ENCODE assay signal across 8 cellular contexts in genomic region chr5:124651663-124652513, GRCh38.
DNase-seq lines count a peak whose midpoint lies in the region; ATAC-seq, FAIRE-seq and TF ChIP-seq lines count a peak whose summit lies in the region.

No MANE protein-coding gene starts in this region.

- CTCF ChIA-PET in activated CD8-positive, alpha-beta T cell treated with anti-CD3 and anti-CD28 coated beads, Interleukin-2, amount 10 ng/mL, durations not matched to agents 7 days and 5 days (lab: Charles Lee), result no interaction called here

- H3K4me1 ChIP-seq in muscle layer of duodenum (ENCODE audit: control insufficient read depth in 1 of 2, insufficient read depth in 2 of 2, low read length in 2 of 2) (peaks cover 38 to 54% of the 10 kb centered on the region in 2 donors), transverse colon (peaks cover 35 to 72% (median 66%) of the 10 kb centered on the region in 4 donors)

- peak overlapping the region; percentile 56 for H3K4me3 ChIP-seq in fibroblast of pulmonary artery (replicated peaks; ENCODE audit: low read depth, low read length)
- peak overlapping the region; percentile 65 to 72 for H3K4me3 ChIP-seq in muscle layer of duodenum (ENCODE audit: low read depth in 1 of 2, low read length in 2 of 2)
- H3K4me3 ChIP-seq in transverse colon, result peak overlapping the region; percentile 27 to 61 (median 44)

- H3K4me3 Mint-ChIP-seq in activated CD8-positive, alpha-beta T cell treated with anti-CD3 and anti-CD28 coated beads, Interleukin-2, amount 10 ng/mL, durations not matched to agents 7 days and 5 days, result peak overlapping the region; percentile 44

- no peaks in the 10 kb centered on the region for H3K9me3 Mint-ChIP-seq in activated CD8-positive, alpha-beta T cell treated with anti-CD3 and anti-CD28 coated beads, Interleukin-2, amount 10 ng/mL, durations not matched to agents 7 days and 5 days (ENCODE audit: insufficient read depth)

- ATAC-seq in HG02798 (IDR thresholded peaks at IDR 0.05; ENCODE audit: poor library complexity, unreplicated experiment), result peak; percentile 51
- peak; percentile 63 for ATAC-seq in activated CD8-positive, alpha-beta T cell treated with anti-CD3 and anti-CD28 coated beads, Interleukin-2, amount 10 ng/mL, durations not matched to agents 7 days and 5 days

- H3K36me3 ChIP-seq in muscle layer of duodenum (ENCODE audit: control insufficient read depth in 1 of 2, insufficient read depth in 2 of 2, low read length in 2 of 2) (peaks cover 0 to 5% of the 10 kb centered on the region in 2 donors), transverse colon (no peaks in the 10 kb centered on the region)

- POLR2A ChIA-PET in activated CD8-positive, alpha-beta T cell treated with anti-CD3 and anti-CD28 coated beads, Interleukin-2, amount 10 ng/mL, durations not matched to agents 7 days and 5 days (lab: Charles Lee), result no interaction called here

- H3K36me3 Mint-ChIP-seq in activated CD8-positive, alpha-beta T cell treated with anti-CD3 and anti-CD28 coated beads, Interleukin-2, amount 10 ng/mL, durations not matched to agents 7 days and 5 days (ENCODE audit: low read depth), result peaks cover 3% of the 10 kb centered on the region

- WGBS in transverse colon (ENCODE audit: low coverage in 1 of 2), 2 donors, result 5 to 6% methylated on average over 9 to 34 of the region's 54 CpGs

- peak; percentile 47; the same call in 1 of the 2 replicates for TF ChIP-seq POLR2A in GM12892 (IDR thresholded peaks at IDR 0.05; ENCODE audit: low read depth, low read length)
- TF ChIP-seq POLR2A in transverse colon (IDR thresholded peaks at IDR 0.05), result peak; percentile 74

- intact Hi-C loops in transverse colon (cut with DNase I; ENCODE audit: low total_unique reads), result loop anchor here (5.0 kb wide), 1 partner anchor 95 kb away; the partner anchor contains the start of gene ZNF608

- peak; percentile 44 for DNase-seq in GM12892 (ENCODE audit: insufficient read length)
- DNase-seq in NCI-H2171 treated with DMSO at 0.1 percent for 48 hours (lab: John Stamatoyannopoulos, UW), result peak; percentile 57
- DNase-seq in activated CD8-positive, alpha-beta T cell treated with anti-CD3 and anti-CD28 coated beads, Interleukin-2, amount 10 ng/mL, durations not matched to agents 7 days and 5 days, result peak; percentile 41
- peak; percentile 79 for DNase-seq in fibroblast of pulmonary artery (ENCODE audit: low read depth)
- peak; percentile 86 for DNase-seq in transverse colon

- peaks cover 21% of the 10 kb centered on the region for H3K27me3 Mint-ChIP-seq in activated CD8-positive, alpha-beta T cell treated with anti-CD3 and anti-CD28 coated beads, Interleukin-2, amount 10 ng/mL, durations not matched to agents 7 days and 5 days (ENCODE audit: low read depth)

- H3K27ac Mint-ChIP-seq in activated CD8-positive, alpha-beta T cell treated with anti-CD3 and anti-CD28 coated beads, Interleukin-2, amount 10 ng/mL, durations not matched to agents 7 days and 5 days, result no peak overlapping the region

- TF ChIP-seq CTCF in fibroblast of pulmonary artery (IDR thresholded peaks at IDR 0.05; ENCODE audit: low read length, missing control alignments) (no peak), transverse colon (IDR thresholded peaks at IDR 0.05) (no peak)

- H3K27me3 ChIP-seq in muscle layer of duodenum (ENCODE audit: low read depth, low read length), result no peaks in the 10 kb centered on the region
- no peaks in the 10 kb centered on the region for H3K27me3 ChIP-seq in transverse colon

- H3K27ac ChIP-seq in muscle layer of duodenum (ENCODE audit: low read length), result peak overlapping the region; percentile 74
- peak overlapping the region; percentile 81 to 92 (median 82) for H3K27ac ChIP-seq in transverse colon

- H3K9me3 ChIP-seq in muscle layer of duodenum (ENCODE audit: control insufficient read depth in 1 of 2, low read length in 2 of 2) (no peaks in the 10 kb centered on the region), transverse colon (no peaks in the 10 kb centered on the region)

- H3K4me1 Mint-ChIP-seq in activated CD8-positive, alpha-beta T cell treated with anti-CD3 and anti-CD28 coated beads, Interleukin-2, amount 10 ng/mL, durations not matched to agents 7 days and 5 days (ENCODE audit: low read depth), result peaks cover 42% of the 10 kb centered on the region

- peak; percentile 6 for FAIRE-seq in A204.1 (lab: Jason Lieb, UNC)
- peak; percentile 54 for FAIRE-seq in GM12892 (lab: Jason Lieb, UNC)

- TF ChIP-seq EP300 in transverse colon (IDR thresholded peaks at IDR 0.05; ENCODE audit: low read depth), result no peak

- in situ Hi-C loops in transverse colon (cut with MboI; ENCODE audit: low pct_ligation_motif_present in 1 of 4, low pct_unique_long_range_greater_than_20kb in 1 of 4, low sequenced_read_pairs in 3 of 4), result no loop called here

Comparison
In these comparisons a context has a peak if more than half of its experiments do, and no peak if none do; other contexts are left out.
1. Peak in every context shown above with its lines: DNase-seq, ATAC-seq, H3K4me3 ChIP-seq and H3K27ac ChIP-seq.